Comparison of ENCODE assay signal across 8 cellular contexts in genomic region chr7:108109216-108109908, GRCh38. TPM values are rescaled to one million over a fixed set of nuclear protein-coding genes. Genes with fewer than 3 reads are reported as not detected.
DNase-seq lines count a peak whose midpoint lies in the region; ATAC-seq, FAIRE-seq and TF ChIP-seq lines count a peak whose summit lies in the region.

No MANE protein-coding gene starts in this region.

- TF ChIP-seq CTCF in endothelial cell of umbilical vein (IDR thresholded peaks at IDR 0.05; ENCODE audit: extremely low read depth in 1 of 2, insufficient read depth in 1 of 2, low read depth in 1 of 2, low read length in 2 of 2) (peak; percentile 44 to 48), smooth muscle cell (IDR thresholded peaks at IDR 0.05; ENCODE audit: borderline replicate concordance, insufficient read depth, poor library complexity, severe bottlenecking) (peak; percentile 13)

- CTCF ChIA-PET in endothelial cell of umbilical vein (lab: Charles Lee), result interaction anchor here (0.7 to 1.7 kb wide), 6 partner anchors 26 to 388 kb away, joined by 3 to 14 read pairs (median 3); partner anchors contain the start of gene NRCAM

- H3K27me3 ChIP-seq in endothelial cell of umbilical vein (ENCODE audit: control insufficient read depth in 2 of 2, insufficient read depth in 2 of 2, low read length in 2 of 2) (no peaks in the 10 kb centered on the region), smooth muscle cell (ENCODE audit: low read depth) (no peaks in the 10 kb centered on the region)

- POLR2A ChIA-PET in endothelial cell of umbilical vein (lab: Charles Lee), result no interaction called here

- H3K4me1 ChIP-seq in endothelial cell of umbilical vein (ENCODE audit: control insufficient read depth, extremely low read depth, insufficient read depth, low read length) (peaks cover 3% of the 10 kb centered on the region), smooth muscle cell (ENCODE audit: low read depth) (no peaks in the 10 kb centered on the region)

- intact Hi-C loops in endothelial cell of umbilical vein (cut with micrococcal nuclease), result loop anchor here (1.0 kb wide), 2 partner anchors 37 to 388 kb away; no protein-coding TSS in a partner anchor

- H3K9me1 ChIP-seq in endothelial cell of umbilical vein (replicated peaks; ENCODE audit: control insufficient read depth, extremely low read depth, insufficient read depth, low read length), result no peaks in the 10 kb centered on the region

- H3F3A ChIP-seq in smooth muscle cell (ENCODE audit: low read depth), result peaks cover 2% of the 10 kb centered on the region

- no peak overlapping the region for H3K4me2 ChIP-seq in endothelial cell of umbilical vein (ENCODE audit: insufficient read depth, low read length)
- H3K4me2 ChIP-seq in smooth muscle cell, result no peak overlapping the region

- H3K4me3 ChIP-seq in endothelial cell of umbilical vein (replicated peaks in 1 of 3; ENCODE audit: insufficient read depth in 1 of 3, low read depth in 1 of 3, low read length in 3 of 3), result no peak overlapping the region
- H3K4me3 ChIP-seq in smooth muscle cell, result no peak overlapping the region

- FAIRE-seq in endothelial cell of umbilical vein (lab: Jason Lieb, UNC), result peak; percentile 78

- no peak for TF ChIP-seq POLR2A in endothelial cell of umbilical vein (IDR thresholded peaks at IDR 0.05; ENCODE audit: low read depth, low read length)

- H3K79me2 ChIP-seq in endothelial cell of umbilical vein (ENCODE audit: control insufficient read depth, insufficient read depth, low read length) (no peaks in the 10 kb centered on the region), smooth muscle cell (ENCODE audit: low read depth) (no peaks in the 10 kb centered on the region)

- H3K9me3 ChIP-seq in endothelial cell of umbilical vein (replicated peaks; ENCODE audit: control insufficient read depth, insufficient read depth, low read length), result no peaks in the 10 kb centered on the region
- H3K9me3 ChIP-seq in smooth muscle cell (replicated peaks; ENCODE audit: low read depth), result no peaks in the 10 kb centered on the region

- H3K36me3 ChIP-seq in endothelial cell of umbilical vein (ENCODE audit: control insufficient read depth in 2 of 2, extremely low read depth in 1 of 2, insufficient read depth in 2 of 2, low read length in 2 of 2) (no peaks in the 10 kb centered on the region), smooth muscle cell (ENCODE audit: low read depth) (no peaks in the 10 kb centered on the region)

- ATAC-seq in GM21786 (IDR thresholded peaks at IDR 0.05; ENCODE audit: unreplicated experiment), result peak; percentile 55

- no peak overlapping the region for H3K9ac ChIP-seq in endothelial cell of umbilical vein (replicated peaks; ENCODE audit: extremely low read depth, insufficient read depth, low read length)
- H3K9ac ChIP-seq in smooth muscle cell (ENCODE audit: low read depth), result no peak overlapping the region

- BruUV-seq in endothelial cell of umbilical vein (replicated peaks; lab: Mats Ljungman, UMichigan), result no TSS peak

- DNase-seq in NCI-H146 (lab: John Stamatoyannopoulos, UW), result peak; percentile 24
- DNase-seq in NCI-H146 treated with DMSO at 0.1 percent for 48 hours (lab: John Stamatoyannopoulos, UW; ENCODE audit: unreplicated experiment), result no peak
- DNase-seq in NCI-H82 (lab: John Stamatoyannopoulos, UW), result peak; percentile 60
- peak; percentile 50 for DNase-seq in endothelial cell of umbilical vein (ENCODE audit: low read depth, low spot score)
- no peak for DNase-seq in smooth muscle cell (lab: John Stamatoyannopoulos, UW; ENCODE audit: unreplicated experiment)
- DNase-seq in activated T-cell treated with anti-CD3 and anti-CD28 coated beads, Interleukin-2, amount 50 U/mL, for 48 hours, result no peak
- no peak for DNase-seq in epidermal melanocyte (ENCODE audit: insufficient read length, low spot score)

- H4K20me1 ChIP-seq in endothelial cell of umbilical vein (replicated peaks; ENCODE audit: control insufficient read depth, extremely low read depth, insufficient read depth, low read length) (no peaks in the 10 kb centered on the region), smooth muscle cell (ENCODE audit: low read depth) (no peaks in the 10 kb centered on the region)

- dilution Hi-C loops in endothelial cell of umbilical vein (cut with MboI; ENCODE audit: extremely low pct_ligation_motif_present, low sequenced_read_pairs), result no loop called here

- H2AFZ ChIP-seq in endothelial cell of umbilical vein (ENCODE audit: low read depth, low read length) (no peak overlapping the region), smooth muscle cell (ENCODE audit: low read depth) (no peak overlapping the region)

- 69% methylated on average over 2 of the region's 2 CpGs for WGBS in smooth muscle cell (ENCODE audit: low lambda C conversion rate)

- no peak overlapping the region for H3K27ac ChIP-seq in endothelial cell of umbilical vein (ENCODE audit: insufficient read depth, low read depth, low read length)
- no peak overlapping the region for H3K27ac ChIP-seq in smooth muscle cell (ENCODE audit: low read depth)

TF ChIP-seq in endothelial cell of umbilical vein, 7 proteins besides CTCF, POLR2A, EP300 and RAD21:
- TF ChIP-seq POLR2AphosphoS5 (IDR thresholded peaks at IDR 0.05; ENCODE audit: insufficient read depth, low read depth, low read length), result no peak
- TF ChIP-seq GATA2 (IDR thresholded peaks at IDR 0.05; ENCODE audit: insufficient read depth, insufficient read length, low read depth, low read length), result peak; percentile 31
- no peak for TF ChIP-seq FOS (IDR thresholded peaks at IDR 0.05; ENCODE audit: borderline replicate concordance, insufficient read depth, low read length)
- TF ChIP-seq EZH2 (IDR thresholded peaks at IDR 0.05; ENCODE audit: borderline replicate concordance, low read depth, low read length, severe bottlenecking), result no peak

RNA-seq across cellular contexts. Expression of gene LAMB4, which starts 20.8 kb away (rescaled TPM):
- 0.20 and 0.72 TPM in 2 replicates for total RNA-seq in endothelial cell of umbilical vein
- 0.15 and 0.43 TPM in 2 replicates for polyA plus RNA-seq in endothelial cell of umbilical vein
- 0.27 and 0.30 TPM in 2 replicates for polyA plus RNA-seq in endothelial cell of umbilical vein (2011; cell fraction: cytosol; rRNA removed)
- 0.62 and 0.87 TPM in 2 replicates for polyA plus RNA-seq in endothelial cell of umbilical vein (2011; cell fraction: nucleus; rRNA removed)
- 0.15 and 0.21 TPM in 2 replicates for polyA plus RNA-seq in endothelial cell of umbilical vein (2012)
- 0.66 and 0.81 TPM in 2 replicates for polyA minus RNA-seq in endothelial cell of umbilical vein
- polyA minus RNA-seq in endothelial cell of umbilical vein (2011; cell fraction: cytosol; rRNA and poly(A)+ RNA removed), result not detected
- 1.3 and 1.7 TPM in 2 replicates for polyA minus RNA-seq in endothelial cell of umbilical vein (2011; cell fraction: nucleus; rRNA and poly(A)+ RNA removed)
- total RNA-seq in smooth muscle cell, result 0.13 and 0.67 TPM in 2 replicates
- polyA plus RNA-seq in smooth muscle cell, result 0.06 TPM in 1 of 2 replicates, not detected in the other

Comparison
In these comparisons a context has a peak if more than half of its experiments do, and no peak if none do; other contexts are left out.
1. DNase-seq: peak in NCI-H146 (single experiment), NCI-H82 (single experiment) and endothelial cell of umbilical vein (single experiment); none in NCI-H146 treated with DMSO at 0.1 percent for 48 hours (single experiment), smooth muscle cell (single experiment), activated T-cell treated with anti-CD3 and anti-CD28 coated beads, Interleukin-2, amount 50 U/mL, for 48 hours (0 of 2) and epidermal melanocyte (single experiment).